Comparison of ENCODE assay signal across 9 cellular contexts in the genomic region with DNA sequence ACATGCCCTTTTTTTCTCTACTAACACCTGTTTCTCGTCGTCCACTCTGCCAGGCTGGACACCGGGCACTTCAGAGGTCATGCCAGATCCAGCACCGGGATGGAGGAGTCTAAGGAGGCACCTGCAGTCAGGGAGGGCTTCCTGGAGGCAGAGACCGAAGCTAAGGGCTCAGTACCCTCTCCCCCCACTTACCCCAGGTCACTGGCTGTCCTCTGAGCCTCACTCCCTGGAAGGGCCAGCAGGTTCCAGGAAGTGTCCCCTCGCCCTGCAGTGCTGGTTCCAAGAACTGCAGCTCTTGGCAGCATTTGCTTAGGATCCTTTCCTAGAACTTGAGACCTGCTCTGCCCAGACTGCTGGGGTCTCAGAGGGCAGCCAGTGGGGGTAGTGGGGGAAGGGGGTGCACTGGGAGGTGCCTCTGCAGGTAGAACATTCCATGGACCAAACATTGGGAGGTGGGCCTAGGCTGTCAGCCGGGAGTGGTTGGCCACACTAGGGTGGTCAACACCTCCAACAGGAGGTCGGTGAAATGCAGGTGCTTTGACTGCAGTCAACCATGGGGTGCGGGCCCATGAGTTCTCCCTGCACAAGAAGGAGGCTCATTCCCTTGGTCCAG. TPM values are rescaled to one million over a fixed set of nuclear protein-coding genes. Genes with fewer than 3 reads are reported as not detected.
DNase-seq lines count a peak whose midpoint lies in the region; ATAC-seq and TF ChIP-seq lines count a peak whose summit lies in the region.
"Had no signal": no experiment of that assay in that cellular context is flagged by ENCODE, and none has a peak within 500 bp of the region (broad histone marks: within the 10 kb centered on the region; RNA-seq: fewer than 3 reads in every experiment).

No MANE protein-coding gene starts in this region.

- no peaks in the 10 kb centered on the region for H3K27me3 ChIP-seq in left lung
- no peaks in the 10 kb centered on the region for H3K27me3 ChIP-seq in stomach smooth muscle (ENCODE audit: control insufficient read depth in 1 of 2, insufficient read depth in 2 of 2, low read length in 2 of 2)

- peaks cover 0 to 15% of the 10 kb centered on the region in 2 donors for H3K36me3 ChIP-seq in left lung
- H3K36me3 ChIP-seq in stomach smooth muscle (ENCODE audit: control insufficient read depth in 2 of 2, insufficient read depth in 2 of 2, low read length in 2 of 2): peaks cover 7 to 9% of the 10 kb centered on the region in 2 donors

- H3K4me1 ChIP-seq in left lung (peaks cover 39 to 61% of the 10 kb centered on the region in 2 donors), stomach smooth muscle (ENCODE audit: control insufficient read depth, insufficient read depth, low read length) (peaks cover 42% of the 10 kb centered on the region)

- peak overlapping the region; percentile 94 to 98 for H3K27ac ChIP-seq in left lung
- H3K27ac ChIP-seq in stomach smooth muscle (ENCODE audit: low read length): peak overlapping the region; percentile 99

- H3K36me3 Mint-ChIP-seq in activated CD4-positive, alpha-beta T cell treated with anti-CD3 and anti-CD28 coated beads for 36 hours (ENCODE audit: low read depth): peaks cover 59% of the 10 kb centered on the region
- peaks cover 71% of the 10 kb centered on the region for H3K36me3 Mint-ChIP-seq in activated CD8-positive, alpha-beta T cell treated with anti-CD3 and anti-CD28 coated beads, Interleukin-2, amount 10 ng/mL, durations not matched to agents 7 days and 5 days (ENCODE audit: low read depth)

- no peak overlapping the region for H3K4me3 ChIP-seq in left lung
- H3K4me3 ChIP-seq in stomach smooth muscle (ENCODE audit: low read length in 2 of 2): peak overlapping the region; percentile 44 to 47

- POLR2A ChIA-PET in activated CD4-positive, alpha-beta T cell treated with anti-CD3 and anti-CD28 coated beads for 36 hours (lab: Charles Lee): interaction anchor here (1.0 to 9.4 kb wide), 4 partner anchors 11 to 899 kb away, joined by 5 to 585 read pairs (median 196); a partner anchor contains a TSS
- POLR2A ChIA-PET in activated CD8-positive, alpha-beta T cell treated with anti-CD3 and anti-CD28 coated beads, Interleukin-2, amount 10 ng/mL, durations not matched to agents 7 days and 5 days (lab: Charles Lee): interaction anchor here (1.0 to 22.1 kb wide), 6 partner anchors 10 to 259 kb away, joined by 3 to 1664 read pairs (median 202); a partner anchor contains a TSS

- intact Hi-C loops in activated CD4-positive, alpha-beta T cell treated with anti-CD3 and anti-CD28 coated beads for 36 hours (cut with DNase I, micrococcal nuclease): no loop called here
- intact Hi-C loops in left lung (cut with DNase I): no loop called here

- no peak for TF ChIP-seq CTCF in left lung (IDR thresholded peaks at IDR 0.05)

- no peaks in the 10 kb centered on the region for H3K9me3 Mint-ChIP-seq in activated CD4-positive, alpha-beta T cell treated with anti-CD3 and anti-CD28 coated beads for 36 hours (ENCODE audit: low read depth)
- no peaks in the 10 kb centered on the region for H3K9me3 Mint-ChIP-seq in activated CD8-positive, alpha-beta T cell treated with anti-CD3 and anti-CD28 coated beads, Interleukin-2, amount 10 ng/mL, durations not matched to agents 7 days and 5 days (ENCODE audit: insufficient read depth)

- no peak for ATAC-seq in activated CD4-positive, alpha-beta T cell treated with anti-CD3 and anti-CD28 coated beads for 36 hours
- no peak for ATAC-seq in activated CD8-positive, alpha-beta T cell treated with anti-CD3 and anti-CD28 coated beads, Interleukin-2, amount 10 ng/mL, durations not matched to agents 7 days and 5 days
- no peak for ATAC-seq in left lung
- no peak for ATAC-seq in HG03354 (IDR thresholded peaks at IDR 0.05; ENCODE audit: poor library complexity, severe bottlenecking, unreplicated experiment)

- no peaks in the 10 kb centered on the region for H3K27me3 Mint-ChIP-seq in activated CD4-positive, alpha-beta T cell treated with anti-CD3 and anti-CD28 coated beads for 36 hours
- no peaks in the 10 kb centered on the region for H3K27me3 Mint-ChIP-seq in activated CD8-positive, alpha-beta T cell treated with anti-CD3 and anti-CD28 coated beads, Interleukin-2, amount 10 ng/mL, durations not matched to agents 7 days and 5 days (ENCODE audit: low read depth)

- CTCF ChIA-PET in activated CD4-positive, alpha-beta T cell treated with anti-CD3 and anti-CD28 coated beads for 36 hours (lab: Charles Lee): interaction anchor here (6.0 to 25.3 kb wide), 3 partner anchors 10 to 26 kb away, joined by 92 to 647 read pairs (median 339); a partner anchor contains a TSS
- CTCF ChIA-PET in activated CD8-positive, alpha-beta T cell treated with anti-CD3 and anti-CD28 coated beads, Interleukin-2, amount 10 ng/mL, durations not matched to agents 7 days and 5 days (lab: Charles Lee): interaction anchor here (1.3 to 29.5 kb wide), 4 partner anchors 10 to 28 kb away, joined by 4 to 1321 read pairs (median 314); a partner anchor contains a TSS

- H3K4me1 Mint-ChIP-seq in activated CD4-positive, alpha-beta T cell treated with anti-CD3 and anti-CD28 coated beads for 36 hours: peaks cover 81% of the 10 kb centered on the region
- H3K4me1 Mint-ChIP-seq in activated CD8-positive, alpha-beta T cell treated with anti-CD3 and anti-CD28 coated beads, Interleukin-2, amount 10 ng/mL, durations not matched to agents 7 days and 5 days (ENCODE audit: low read depth): peaks cover 89% of the 10 kb centered on the region

- H3K27ac Mint-ChIP-seq in activated CD4-positive, alpha-beta T cell treated with anti-CD3 and anti-CD28 coated beads for 36 hours: peak overlapping the region; percentile 100
- H3K27ac Mint-ChIP-seq in activated CD8-positive, alpha-beta T cell treated with anti-CD3 and anti-CD28 coated beads, Interleukin-2, amount 10 ng/mL, durations not matched to agents 7 days and 5 days: peak overlapping the region; percentile 97

- H3K9me3 ChIP-seq in left lung (no peaks in the 10 kb centered on the region), stomach smooth muscle (ENCODE audit: control insufficient read depth in 2 of 2, low read length in 2 of 2) (no peaks in the 10 kb centered on the region)

- H3K4me3 Mint-ChIP-seq in activated CD4-positive, alpha-beta T cell treated with anti-CD3 and anti-CD28 coated beads for 36 hours: peak overlapping the region; percentile 96
- H3K4me3 Mint-ChIP-seq in activated CD8-positive, alpha-beta T cell treated with anti-CD3 and anti-CD28 coated beads, Interleukin-2, amount 10 ng/mL, durations not matched to agents 7 days and 5 days: peak overlapping the region; percentile 94

- DNase-seq in activated CD4-positive, alpha-beta T cell treated with anti-CD3 and anti-CD28 coated beads for 36 hours: no peak
- no peak for DNase-seq in activated CD4-positive, alpha-beta T cell treated with anti-CD3 and anti-CD28 coated beads for 1 hour
- DNase-seq in activated CD8-positive, alpha-beta T cell treated with anti-CD3 and anti-CD28 coated beads, Interleukin-2, amount 10 ng/mL, durations not matched to agents 7 days and 5 days: no peak
- DNase-seq in left lung: peak in 1 of 2 donors; percentile 81
- DNase-seq in kidney tubule cell (ENCODE audit: low spot score): no peak
- no peak for DNase-seq in effector CD4-positive, alpha-beta T cell
- DNase-seq: Karpas-422 had no signal

- H3K9ac ChIP-seq in stomach smooth muscle (ENCODE audit: low read length in 2 of 2): peak overlapping the region; percentile 73 to 78

RNA-seq across cellular contexts. Expression of a gene that starts 11.3 kb away (rescaled TPM):
- total RNA-seq in activated CD4-positive, alpha-beta T cell treated with anti-CD3 and anti-CD28 coated beads for 36 hours: 100 to 1,000 TPM; 265 to 269 TPM
- total RNA-seq in activated CD8-positive, alpha-beta T cell treated with anti-CD3 and anti-CD28 coated beads, Interleukin-2, amount 10 ng/mL, durations not matched to agents 7 days and 5 days: 100 to 1,000 TPM; 380 to 394 TPM
- total RNA-seq in left lung: 10 to 100 TPM; 42.5 to 55.2 TPM

RNA-seq across cellular contexts. Expression of a gene that starts 16.7 kb away (rescaled TPM):
- 100 to 1,000 TPM; 178 to 218 TPM for total RNA-seq in activated CD4-positive, alpha-beta T cell treated with anti-CD3 and anti-CD28 coated beads for 36 hours
- 100 to 1,000 TPM; 224 to 225 TPM for total RNA-seq in activated CD8-positive, alpha-beta T cell treated with anti-CD3 and anti-CD28 coated beads, Interleukin-2, amount 10 ng/mL, durations not matched to agents 7 days and 5 days
- 100 to 1,000 TPM in 1 of 2 donors, 10 to 100 TPM in 1; 98.6 to 118 TPM for total RNA-seq in left lung

RNA-seq across cellular contexts. Expression of a gene that starts 30.9 kb away (rescaled TPM):
- 10 to 100 TPM; 61.6 to 77.7 TPM for total RNA-seq in activated CD4-positive, alpha-beta T cell treated with anti-CD3 and anti-CD28 coated beads for 36 hours
- 10 to 100 TPM; 83.3 to 86.0 TPM for total RNA-seq in activated CD8-positive, alpha-beta T cell treated with anti-CD3 and anti-CD28 coated beads, Interleukin-2, amount 10 ng/mL, durations not matched to agents 7 days and 5 days
- 10 to 100 TPM; 24.0 to 27.6 TPM for total RNA-seq in left lung

RNA-seq across cellular contexts. Expression of a gene that starts 32.7 kb away (rescaled TPM):
- 10 to 100 TPM; 31.7 to 31.9 TPM for total RNA-seq in activated CD4-positive, alpha-beta T cell treated with anti-CD3 and anti-CD28 coated beads for 36 hours
- 10 to 100 TPM; 58.5 to 61.6 TPM for total RNA-seq in activated CD8-positive, alpha-beta T cell treated with anti-CD3 and anti-CD28 coated beads, Interleukin-2, amount 10 ng/mL, durations not matched to agents 7 days and 5 days
- total RNA-seq in left lung: 1 to 10 TPM; 6.2 to 6.6 TPM

Comparison
In these comparisons a context has a peak if more than half of its experiments do, and no peak if none do; other contexts are left out.
1. H3K4me3 ChIP-seq: peak in stomach smooth muscle (2 of 2); none in left lung (0 of 2).
2. RNA of a gene that starts 11.3 kb away (total RNA-seq): 380 to 394 TPM in activated CD8-positive, alpha-beta T cell treated with anti-CD3 and anti-CD28 coated beads, Interleukin-2, amount 10 ng/mL, durations not matched to agents 7 days and 5 days and 265 to 269 TPM in activated CD4-positive, alpha-beta T cell treated with anti-CD3 and anti-CD28 coated beads for 36 hours; 42.5 to 55.2 TPM in left lung; every median in the first group is over 4 times any median in the second.